ENCODE assay signal across 2 cellular contexts in genomic region chr2:205474746-205475145, GRCh38.
TF ChIP-seq lines count a peak whose summit lies in the region.

No MANE protein-coding gene starts in this region.

TF ChIP-seq in IMR-90, 13 proteins besides CTCF, POLR2A, EP300 and RAD21 (continued from another document):
- TF ChIP-seq USF2 (IDR thresholded peaks at IDR 0.05; ENCODE audit: low read depth, low read length) (no peak), BHLHE40 (IDR thresholded peaks at IDR 0.05; ENCODE audit: low read depth, low read length) (no peak), RFX5 (IDR thresholded peaks at IDR 0.05; ENCODE audit: low read depth, low read length) (no peak), FOS (IDR thresholded peaks at IDR 0.05; ENCODE audit: low read depth, low read length) (no peak), MXI1 (IDR thresholded peaks at IDR 0.05; ENCODE audit: borderline replicate concordance, low read depth, low read length) (no peak), NFE2L2 (IDR thresholded peaks at IDR 0.05; ENCODE audit: low read depth, low read length) (no peak), CEBPB (IDR thresholded peaks at IDR 0.05; ENCODE audit: low read depth, low read length) (no peak), RCOR1 (IDR thresholded peaks at IDR 0.05; ENCODE audit: insufficient replicate concordance, low read length) (no peak)

TF ChIP-seq in neural cell, 6 proteins besides CTCF, POLR2A, EP300 and RAD21 (continued from another document):
- TF ChIP-seq REST (IDR thresholded peaks at IDR 0.05; ENCODE audit: borderline replicate concordance) (no peak), SMC3 (conservative IDR thresholded peaks at IDR 0.05; ENCODE audit: poor library complexity) (no peak), MXI1 (conservative IDR thresholded peaks at IDR 0.05; ENCODE audit: poor library complexity, severe bottlenecking) (no peak), EZH2 (IDR thresholded peaks at IDR 0.05; ENCODE audit: borderline replicate concordance, insufficient read depth, low read length, poor library complexity, severe bottlenecking) (no peak), TAF1 (IDR thresholded peaks at IDR 0.05; ENCODE audit: low read depth) (no peak)
TF ChIP-seq in neural cell: peak in this region for 0.
